ENCODE assay signal across 8 cellular contexts in genomic region chr11:61161190-61162091, GRCh38. TPM values are rescaled to one million over a fixed set of nuclear protein-coding genes. Genes with fewer than 3 reads are reported as not detected.
DNase-seq lines count a peak whose midpoint lies in the region; ATAC-seq, FAIRE-seq and TF ChIP-seq lines count a peak whose summit lies in the region.

VPS37C (minus strand) TSS chr11:61161426; CDS start chr11:61138829, 22,597 bp downstream.

- H3K79me2 ChIP-seq in smooth muscle cell (ENCODE audit: low read depth), result peaks cover 25% of the 10 kb centered on the region

- peak within 1 kb of the TSS; percentile 92 for H3K27ac Mint-ChIP-seq in WTC11

- H3K4me3 Mint-ChIP-seq in WTC11, result peak within 1 kb of the TSS; percentile 86

- peak within 1 kb of the TSS; percentile 86 for H2AFZ ChIP-seq in smooth muscle cell (ENCODE audit: low read depth)

- peak; percentile 80 for ATAC-seq in GM18909 (IDR thresholded peaks at IDR 0.05; ENCODE audit: poor library complexity, unreplicated experiment)
- peak; percentile 73 for ATAC-seq in HG03139 (IDR thresholded peaks at IDR 0.05; ENCODE audit: unreplicated experiment)
- ATAC-seq in WTC11, result peak; percentile 88

- CTCF ChIA-PET in WTC11 (lab: Charles Lee), result interaction anchor here (1.4 kb wide), 1 partner anchor 35 kb away, joined by 4 read pairs; no protein-coding TSS in a partner anchor

- H4K20me1 ChIP-seq in smooth muscle cell (ENCODE audit: low read depth), result no peaks in the 10 kb centered on the region

- peak within 1 kb of the TSS; percentile 98 for H3K4me2 ChIP-seq in smooth muscle cell

- no peaks in the 10 kb centered on the region for H3K27me3 Mint-ChIP-seq in WTC11 (ENCODE audit: low read depth)

- H3K36me3 ChIP-seq in bronchial epithelial cell (ENCODE audit: control insufficient read depth, insufficient read depth, low read length) (no peaks in the 10 kb centered on the region), smooth muscle cell (ENCODE audit: low read depth) (no peaks in the 10 kb centered on the region)

- no peaks in the 10 kb centered on the region for H3K9me3 Mint-ChIP-seq in WTC11

- H3K27ac ChIP-seq in smooth muscle cell (ENCODE audit: low read depth), result peak within 1 kb of the TSS; percentile 89

- no peak for FAIRE-seq in bronchial epithelial cell (lab: Jason Lieb, UNC)

- peaks cover 46% of the 10 kb centered on the region for H3K4me1 Mint-ChIP-seq in WTC11

- peaks cover 7% of the 10 kb centered on the region; the same call in 1 of the 2 replicates for H3K36me3 Mint-ChIP-seq in WTC11

- no peaks in the 10 kb centered on the region for H3K27me3 ChIP-seq in bronchial epithelial cell (ENCODE audit: control insufficient read depth, insufficient read depth, low read length)
- H3K27me3 ChIP-seq in smooth muscle cell (ENCODE audit: low read depth), result no peaks in the 10 kb centered on the region

- peaks cover 10% of the 10 kb centered on the region for H3K4me1 ChIP-seq in smooth muscle cell (ENCODE audit: low read depth)

- TF ChIP-seq CTCF in WTC11 (IDR thresholded peaks at IDR 0.05) (0 out of 2 replicates have a peak, but pooled peaks have one; percentile 17), bronchial epithelial cell (IDR thresholded peaks at IDR 0.05; ENCODE audit: insufficient read depth, low read length, severe bottlenecking) (peak; percentile 2), smooth muscle cell (IDR thresholded peaks at IDR 0.05; ENCODE audit: borderline replicate concordance, insufficient read depth, poor library complexity, severe bottlenecking) (peak; percentile 12)

- WGBS in smooth muscle cell (ENCODE audit: low lambda C conversion rate), result 2% methylated on average over 26 of the region's 85 CpGs

- POLR2A ChIA-PET in WTC11 (lab: Charles Lee), result interaction anchor here (0.6 kb wide), 2 partner anchors 34 to 1413 kb away, joined by 3 to 4 read pairs; partner anchors contain the start of gene EEF1G

- peak; percentile 99 for DNase-seq in AG08395 (ENCODE audit: low spot score)
- peak; percentile 86 for DNase-seq in NCI-H2227 treated with DMSO at 0.1 percent for 48 hours (lab: John Stamatoyannopoulos, UW)
- DNase-seq in WTC11 (ENCODE audit: low spot score), result peak; percentile 88
- DNase-seq in bronchial epithelial cell (ENCODE audit: low read depth), result peak; percentile 56
- DNase-seq in iPS-NIHi7 (ENCODE audit: extremely low spot score), result peak; percentile 98
- peak; percentile 88 for DNase-seq in smooth muscle cell (lab: John Stamatoyannopoulos, UW; ENCODE audit: unreplicated experiment)

- peaks cover 5% of the 10 kb centered on the region for H3F3A ChIP-seq in smooth muscle cell (ENCODE audit: low read depth)

- H3K9ac ChIP-seq in smooth muscle cell (ENCODE audit: low read depth), result peak within 1 kb of the TSS; percentile 91

- no peaks in the 10 kb centered on the region for H3K9me3 ChIP-seq in smooth muscle cell (replicated peaks; ENCODE audit: low read depth)

- H3K4me3 ChIP-seq in bronchial epithelial cell (ENCODE audit: low read depth, low read length), result peak within 1 kb of the TSS; percentile 62
- peak within 1 kb of the TSS; percentile 80 for H3K4me3 ChIP-seq in smooth muscle cell

TF ChIP-seq in WTC11, 78 proteins besides CTCF, POLR2A, EP300 and RAD21 (continues in another document):
- TF ChIP-seq KAT7 (CRISPR knock-in tag; IDR thresholded peaks at IDR 0.05; ENCODE audit: borderline replicate concordance) (no peak), PRRX2 (CRISPR knock-in tag; IDR thresholded peaks at IDR 0.05) (no peak), ETV6 (CRISPR knock-in tag; IDR thresholded peaks at IDR 0.05) (peak; percentile 43; the same call in 1 of the 2 replicates), GABPB1 (CRISPR knock-in tag; IDR thresholded peaks at IDR 0.05) (peak; percentile 69), NFE2L1 (CRISPR knock-in tag; IDR thresholded peaks at IDR 0.05) (0 out of 2 replicates have a peak, but pooled peaks have one; percentile 42), FOXP4 (CRISPR knock-in tag; IDR thresholded peaks at IDR 0.05) (peak; percentile 73; the same call in 1 of the 2 replicates), TEAD1 (CRISPR knock-in tag; IDR thresholded peaks at IDR 0.05) (no peak; the same call in 1 of the 2 replicates), ZNF317 (CRISPR knock-in tag; IDR thresholded peaks at IDR 0.05; ENCODE audit: borderline replicate concordance, low read depth) (peak; percentile 47; the same call in 1 of the 2 replicates), SP1 (CRISPR knock-in tag; conservative IDR thresholded peaks at IDR 0.05) (peak; percentile 91), ZNF263 (CRISPR knock-in tag; IDR thresholded peaks at IDR 0.05; ENCODE audit: low read depth) (no peak; the same call in 1 of the 2 replicates), USF1 (CRISPR knock-in tag; IDR thresholded peaks at IDR 0.05) (peak; percentile 88), CREM (CRISPR knock-in tag; IDR thresholded peaks at IDR 0.05) (no peak), FOXP1 (CRISPR knock-in tag; IDR thresholded peaks at IDR 0.05; ENCODE audit: borderline replicate concordance) (peak; percentile 88), ZNF232 (CRISPR knock-in tag; IDR thresholded peaks at IDR 0.05) (no peak), ZBTB21 (CRISPR knock-in tag; IDR thresholded peaks at IDR 0.05; ENCODE audit: borderline replicate concordance) (no peak), ZNF121 (CRISPR knock-in tag; IDR thresholded peaks at IDR 0.05) (0 out of 2 replicates have a peak, but pooled peaks have one; percentile 4)
- TF ChIP-seq, protein P1, sequence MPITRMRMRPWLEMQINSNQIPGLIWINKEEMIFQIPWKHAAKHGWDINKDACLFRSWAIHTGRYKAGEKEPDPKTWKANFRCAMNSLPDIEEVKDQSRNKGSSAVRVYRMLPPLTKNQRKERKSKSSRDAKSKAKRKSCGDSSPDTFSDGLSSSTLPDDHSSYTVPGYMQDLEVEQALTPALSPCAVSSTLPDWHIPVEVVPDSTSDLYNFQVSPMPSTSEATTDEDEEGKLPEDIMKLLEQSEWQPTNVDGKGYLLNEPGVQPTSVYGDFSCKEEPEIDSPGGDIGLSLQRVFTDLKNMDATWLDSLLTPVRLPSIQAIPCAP (CRISPR knock-in tag; IDR thresholded peaks at IDR 0.05), result no peak
- TF ChIP-seq, protein P2, sequence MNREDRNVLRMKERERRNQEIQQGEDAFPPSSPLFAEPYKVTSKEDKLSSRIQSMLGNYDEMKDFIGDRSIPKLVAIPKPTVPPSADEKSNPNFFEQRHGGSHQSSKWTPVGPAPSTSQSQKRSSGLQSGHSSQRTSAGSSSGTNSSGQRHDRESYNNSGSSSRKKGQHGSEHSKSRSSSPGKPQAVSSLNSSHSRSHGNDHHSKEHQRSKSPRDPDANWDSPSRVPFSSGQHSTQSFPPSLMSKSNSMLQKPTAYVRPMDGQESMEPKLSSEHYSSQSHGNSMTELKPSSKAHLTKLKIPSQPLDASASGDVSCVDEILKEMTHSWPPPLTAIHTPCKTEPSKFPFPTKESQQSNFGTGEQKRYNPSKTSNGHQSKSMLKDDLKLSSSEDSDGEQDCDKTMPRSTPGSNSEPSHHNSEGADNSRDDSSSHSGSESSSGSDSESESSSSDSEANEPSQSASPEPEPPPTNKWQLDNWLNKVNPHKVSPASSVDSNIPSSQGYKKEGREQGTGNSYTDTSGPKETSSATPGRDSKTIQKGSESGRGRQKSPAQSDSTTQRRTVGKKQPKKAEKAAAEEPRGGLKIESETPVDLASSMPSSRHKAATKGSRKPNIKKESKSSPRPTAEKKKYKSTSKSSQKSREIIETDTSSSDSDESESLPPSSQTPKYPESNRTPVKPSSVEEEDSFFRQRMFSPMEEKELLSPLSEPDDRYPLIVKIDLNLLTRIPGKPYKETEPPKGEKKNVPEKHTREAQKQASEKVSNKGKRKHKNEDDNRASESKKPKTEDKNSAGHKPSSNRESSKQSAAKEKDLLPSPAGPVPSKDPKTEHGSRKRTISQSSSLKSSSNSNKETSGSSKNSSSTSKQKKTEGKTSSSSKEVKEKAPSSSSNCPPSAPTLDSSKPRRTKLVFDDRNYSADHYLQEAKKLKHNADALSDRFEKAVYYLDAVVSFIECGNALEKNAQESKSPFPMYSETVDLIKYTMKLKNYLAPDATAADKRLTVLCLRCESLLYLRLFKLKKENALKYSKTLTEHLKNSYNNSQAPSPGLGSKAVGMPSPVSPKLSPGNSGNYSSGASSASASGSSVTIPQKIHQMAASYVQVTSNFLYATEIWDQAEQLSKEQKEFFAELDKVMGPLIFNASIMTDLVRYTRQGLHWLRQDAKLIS (CRISPR knock-in tag; IDR thresholded peaks at IDR 0.05; ENCODE audit: borderline replicate concordance), result no peak
- TF ChIP-seq, protein P3, sequence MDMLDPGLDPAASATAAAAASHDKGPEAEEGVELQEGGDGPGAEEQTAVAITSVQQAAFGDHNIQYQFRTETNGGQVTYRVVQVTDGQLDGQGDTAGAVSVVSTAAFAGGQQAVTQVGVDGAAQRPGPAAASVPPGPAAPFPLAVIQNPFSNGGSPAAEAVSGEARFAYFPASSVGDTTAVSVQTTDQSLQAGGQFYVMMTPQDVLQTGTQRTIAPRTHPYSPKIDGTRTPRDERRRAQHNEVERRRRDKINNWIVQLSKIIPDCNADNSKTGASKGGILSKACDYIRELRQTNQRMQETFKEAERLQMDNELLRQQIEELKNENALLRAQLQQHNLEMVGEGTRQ (CRISPR knock-in tag; IDR thresholded peaks at IDR 0.05), result peak; percentile 93

RNA-seq across cellular contexts. Expression of gene VPS37C, which starts in this region (rescaled TPM):
- total RNA-seq in WTC11 (2021) (22.2 to 23.9 TPM (median 23.4 TPM) in 3 replicates), bronchial epithelial cell (8.7 and 11.3 TPM in 2 replicates), smooth muscle cell (8.8 and 13.6 TPM in 2 replicates)
- polyA plus RNA-seq in smooth muscle cell, result 15.4 and 22.4 TPM in 2 replicates

Comparison
In these comparisons a context has a peak if more than half of its experiments do, and no peak if none do; other contexts are left out.
1. Peak in every context shown above with its lines: DNase-seq, ATAC-seq, H3K4me3 ChIP-seq and H3K27ac ChIP-seq.